ENCODE assay signal across 27 cellular contexts in genomic region chr20:62389601-62390087, GRCh38. TPM values are rescaled to one million over a fixed set of nuclear protein-coding genes. Genes with fewer than 3 reads are reported as not detected.
DNase-seq lines count a peak whose midpoint lies in the region; ATAC-seq, FAIRE-seq and TF ChIP-seq lines count a peak whose summit lies in the region.
"Had no signal": no experiment of that assay in that cellular context is flagged by ENCODE, and none has a peak within 500 bp of the region (broad histone marks: within the 10 kb centered on the region; RNA-seq: fewer than 3 reads in every experiment).

No MANE protein-coding gene starts in this region.

- intact Hi-C loops in body of pancreas (cut with DNase I): no loop called here

- ATAC-seq in body of pancreas (no peak), GM18868 (IDR thresholded peaks at IDR 0.05; ENCODE audit: unreplicated experiment) (no peak)
- ATAC-seq: natural killer cell treated with Interleukin-12 subunit alpha and Interleukin-12 subunit beta and Interleukin-15 and Interleukin-18, amount 100 ng/mL, for 72 hours had no signal

- no peaks in the 10 kb centered on the region for H3K9me3 Mint-ChIP-seq in endodermal cell
- H3K9me3 Mint-ChIP-seq: activated CD4-positive, alpha-beta T cell treated with anti-CD3 and anti-CD28 coated beads, Interleukin-2, amount 10 ng/mL, durations not matched to agents 24 days and 14 days; CD4-positive, alpha-beta memory T cell; natural killer cell treated with Interleukin-12 subunit alpha and Interleukin-12 subunit beta and Interleukin-15 and Interleukin-18, amount 100 ng/mL, for 72 hours had no signal

- in situ Hi-C loops in brain microvascular endothelial cell (cut with HindIII; ENCODE audit: low pct_ligation_motif_present, low sequenced_read_pairs): loop anchor here (25.0 kb wide), 1 partner anchor 102 kb away; no protein-coding TSS in a partner anchor

- H3K27ac ChIP-seq in 22Rv1 (peak overlapping the region; percentile 78), VCaP (peak overlapping the region; percentile 92), endodermal cell (ENCODE audit: low read depth, low read length) (no peak overlapping the region), body of pancreas (no peak overlapping the region), brain microvascular endothelial cell (no peak overlapping the region)
- H3K27ac ChIP-seq: left ventricle myocardium inferior, sigmoid colon, uterus had no signal

- TF ChIP-seq CTCF in 22Rv1 (IDR thresholded peaks at IDR 0.05): no peak
- TF ChIP-seq CTCF in VCaP (conservative IDR thresholded peaks at IDR 0.05): no peak
- TF ChIP-seq CTCF in endodermal cell (conservative IDR thresholded peaks at IDR 0.05): no peak
- no peak for TF ChIP-seq CTCF in body of pancreas (IDR thresholded peaks at IDR 0.05)
- TF ChIP-seq CTCF in brain microvascular endothelial cell (IDR thresholded peaks at IDR 0.05; ENCODE audit: low read depth, low read length, missing control alignments): no peak

- 95 to 100% methylated on average over 2 to 5 of the region's 5 CpGs for WGBS in endodermal cell (ENCODE audit: insufficient coverage in 1 of 2, insufficient read length in 1 of 2), 2 experiments
- 80 to 81% methylated on average over 5 of the region's 5 CpGs for WGBS in body of pancreas, 2 donors

- H3K36me3 ChIP-seq in endodermal cell (ENCODE audit: control insufficient read depth, insufficient read depth, low read length): peaks cover 30% of the 10 kb centered on the region
- H3K36me3 ChIP-seq in body of pancreas (replicated peaks in 1 of 2; ENCODE audit: insufficient read depth in 1 of 2, low read depth in 2 of 2): peaks cover 0 to 8% of the 10 kb centered on the region in 2 donors
- H3K36me3 ChIP-seq in brain microvascular endothelial cell (replicated peaks): peaks cover 23% of the 10 kb centered on the region
- H3K36me3 ChIP-seq: uterus had no signal

- peaks cover 31% of the 10 kb centered on the region for H3K36me3 Mint-ChIP-seq in endodermal cell (ENCODE audit: low read depth)

- DNase-seq in GM12891 (ENCODE audit: insufficient read length, low spot score) (no peak), endodermal cell (no peak), T1000 (lab: John Stamatoyannopoulos, UW) (no peak), body of pancreas (no peak), brain microvascular endothelial cell (no peak)
- DNase-seq: activated CD4-positive, alpha-beta T cell treated with anti-CD3 and anti-CD28 coated beads, Interleukin-2, amount 10 ng/mL, durations not matched to agents 24 days and 14 days; activated CD8-positive, alpha-beta memory T cell treated with anti-CD3 and anti-CD28 coated beads, Interleukin-2, amount 50 U/mL, for 4 hours; activated gamma-delta T cell treated with Interleukin-2 at 50 U/mL for 16 hours; CD4-positive, alpha-beta memory T cell; cerebellar nuclear complex; DMS153; foreskin melanocyte; KG1; left ventricle myocardium inferior; midbrain; NCI-H1694; NCI-H526 treated with DMSO at 0.1 percent for 48 hours; sigmoid colon; stimulated activated CD8-positive, alpha-beta memory T cell treated with anti-CD3 and anti-CD28 coated beads, Interleukin-4, amount 100 ng/mL, for 48 hours; uterus had no signal

- H3K4me3 ChIP-seq in endodermal cell (ENCODE audit: low read length) (no peak overlapping the region), body of pancreas (no peak overlapping the region), brain microvascular endothelial cell (ENCODE audit: low read depth, low read length) (no peak overlapping the region)
- H3K4me3 ChIP-seq: left ventricle myocardium inferior, sigmoid colon, uterus had no signal

- H3K27me3 ChIP-seq in endodermal cell (ENCODE audit: control insufficient read depth, insufficient read depth, low read length, poor library complexity, severe bottlenecking) (no peaks in the 10 kb centered on the region), body of pancreas (no peaks in the 10 kb centered on the region), brain microvascular endothelial cell (replicated peaks) (no peaks in the 10 kb centered on the region)
- H3K27me3 ChIP-seq: sigmoid colon, uterus had no signal

- H3K9me3 ChIP-seq in endodermal cell (ENCODE audit: control insufficient read depth, low read length) (no peaks in the 10 kb centered on the region), body of pancreas (no peaks in the 10 kb centered on the region)
- H3K9me3 ChIP-seq: HAP-1, left ventricle myocardium inferior, sigmoid colon, uterus had no signal

- FAIRE-seq in GM12891 (lab: Jason Lieb, UNC): no peak
- FAIRE-seq: astrocyte had no signal

- peak overlapping the region; percentile 39 for H3K27ac Mint-ChIP-seq in endodermal cell

- H3K4me3 Mint-ChIP-seq in endodermal cell: no peak overlapping the region

- no peaks in the 10 kb centered on the region for H3K27me3 Mint-ChIP-seq in endodermal cell (ENCODE audit: insufficient read depth)
- H3K27me3 Mint-ChIP-seq: activated CD4-positive, alpha-beta T cell treated with anti-CD3 and anti-CD28 coated beads, Interleukin-2, amount 10 ng/mL, durations not matched to agents 24 days and 14 days; CD4-positive, alpha-beta memory T cell; natural killer cell treated with Interleukin-12 subunit alpha and Interleukin-12 subunit beta and Interleukin-15 and Interleukin-18, amount 100 ng/mL, for 72 hours had no signal

- H3K4me1 Mint-ChIP-seq in endodermal cell: peaks cover 20% of the 10 kb centered on the region

- H3K4me1 ChIP-seq in endodermal cell (ENCODE audit: control insufficient read depth, insufficient read depth, low read length): no peaks in the 10 kb centered on the region
- peaks cover 27% of the 10 kb centered on the region for H3K4me1 ChIP-seq in body of pancreas

- TF ChIP-seq POLR2A in GM12891 (IDR thresholded peaks at IDR 0.05; ENCODE audit: low read depth, low read length) (no peak), body of pancreas (IDR thresholded peaks at IDR 0.05) (no peak)

- H3K9ac ChIP-seq in endodermal cell (ENCODE audit: extremely low read depth, low read length, poor library complexity, severe bottlenecking): no peak overlapping the region

TF ChIP-seq in GM12891, 5 proteins besides CTCF, POLR2A, EP300 and RAD21:
- TF ChIP-seq SPI1 (IDR thresholded peaks at IDR 0.05; ENCODE audit: low read depth, low read length): no peak
- peak; percentile 2 for TF ChIP-seq PAX5 (IDR thresholded peaks at IDR 0.05; ENCODE audit: insufficient read depth, low read length, severe bottlenecking)
- TF ChIP-seq POLR2AphosphoS5 (IDR thresholded peaks at IDR 0.05; ENCODE audit: low read depth, low read length): no peak; the same call in 1 of the 2 replicates
- TF ChIP-seq TAF1 (IDR thresholded peaks at IDR 0.05; ENCODE audit: low read depth, low read length): no peak
- no peak for TF ChIP-seq POU2F2 (IDR thresholded peaks at IDR 0.05; ENCODE audit: low read depth, low read length)
TF ChIP-seq in GM12891: peak in this region for 1.

RNA-seq across cellular contexts. Expression of gene RPS21, which starts 2.7 kb away (rescaled TPM):
- 7,261 TPM for polyA plus RNA-seq in GM12891 (2012; ENCODE audit: low read depth, missing spikeins)
- total RNA-seq in endodermal cell (1,000 to 10,000 TPM; 1,288 to 1,382 TPM), body of pancreas (100 to 1,000 TPM; 654 to 656 TPM)
- 1,213 TPM for polyA plus RNA-seq in endodermal cell (2013, experiment 1 of 2)
- 1,212 TPM for polyA plus RNA-seq in endodermal cell (2013, experiment 2 of 2)

RNA-seq across cellular contexts. Expression of gene CABLES2, which starts 17.4 kb away (rescaled TPM):
- polyA plus RNA-seq in GM12891 (2012; ENCODE audit: low read depth, missing spikeins): 4.9 TPM
- total RNA-seq in endodermal cell: 10 to 100 TPM; 10.4 to 15.6 TPM
- 13.5 TPM for polyA plus RNA-seq in endodermal cell (2013, experiment 1 of 2)
- polyA plus RNA-seq in endodermal cell (2013, experiment 2 of 2): 13.0 TPM
- total RNA-seq in body of pancreas: 1 to 10 TPM; 1.6 to 2.6 TPM

RNA-seq across cellular contexts. Expression of gene LAMA5, which starts 22.5 kb away (rescaled TPM):
- polyA plus RNA-seq in GM12891 (2012; ENCODE audit: low read depth, missing spikeins): 1.3 TPM
- total RNA-seq in endodermal cell: 100 to 1,000 TPM; 315 to 369 TPM
- polyA plus RNA-seq in endodermal cell (2013, experiment 1 of 2): 95.9 TPM
- 89.1 TPM for polyA plus RNA-seq in endodermal cell (2013, experiment 2 of 2)
- total RNA-seq in body of pancreas: 100 to 1,000 TPM; 115 to 185 TPM
- polyA plus RNA-seq: CD4-positive, alpha-beta memory T cell had no signal

RNA-seq across cellular contexts. Expression of gene RBBP8NL, which starts 37.7 kb away (rescaled TPM):
- not detected for polyA plus RNA-seq in GM12891 (2012; ENCODE audit: low read depth, missing spikeins)
- total RNA-seq in endodermal cell (under 1 TPM in 1 of 2 donors, not detected in 1; 0.40 TPM), body of pancreas (1 to 10 TPM; 2.3 TPM)
- 0.07 TPM for polyA plus RNA-seq in endodermal cell (2013, experiment 1 of 2)
- 0.25 TPM for polyA plus RNA-seq in endodermal cell (2013, experiment 2 of 2)
- total RNA-seq: activated CD4-positive, alpha-beta T cell treated with anti-CD3 and anti-CD28 coated beads, Interleukin-2, amount 10 ng/mL, durations not matched to agents 24 days and 14 days; CD4-positive, alpha-beta memory T cell; G401; left ventricle myocardium inferior; natural killer cell treated with Interleukin-12 subunit alpha and Interleukin-12 subunit beta and Interleukin-15 and Interleukin-18, amount 100 ng/mL, for 72 hours; sigmoid colon had no signal
- polyA plus RNA-seq: CD4-positive, alpha-beta memory T cell had no signal

Comparison
In these comparisons a context has a peak if more than half of its experiments do, and no peak if none do; other contexts are left out.
1. H3K27ac ChIP-seq: peak in 22Rv1 (single experiment) and VCaP (single experiment); none in endodermal cell (single experiment), body of pancreas (0 of 4) and brain microvascular endothelial cell (single experiment).